In the genomic region with DNA sequence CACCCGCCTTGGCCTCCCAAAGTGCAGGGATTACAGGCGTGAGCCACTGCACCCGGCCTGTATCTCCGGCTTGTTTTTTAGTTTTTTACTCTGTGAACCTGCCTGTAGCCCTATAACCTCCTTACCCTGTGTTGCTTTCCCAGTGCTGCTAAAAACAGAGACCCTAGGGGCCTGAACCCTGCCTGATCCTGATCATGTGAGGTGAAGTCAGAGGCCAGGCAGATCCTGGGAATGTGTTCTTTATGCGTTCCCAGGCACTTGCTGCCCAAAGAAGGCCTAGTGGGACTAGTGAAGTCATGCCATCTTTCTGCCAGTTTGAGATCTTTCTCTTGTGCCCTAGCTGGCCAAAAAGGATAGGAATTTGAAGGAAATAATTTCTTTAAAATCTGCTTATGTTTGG, we compare ENCODE assay signal across 1 cellular context.
TF ChIP-seq lines count a peak whose summit lies in the region.

No MANE protein-coding gene starts in this region.

TF ChIP-seq in SK-N-SH treated with all-trans-retinoic acid at 6 μM for 48 hours, 23 proteins besides CTCF, POLR2A, EP300 and RAD21 (continued from another document):
- TF ChIP-seq, protein P1, sequence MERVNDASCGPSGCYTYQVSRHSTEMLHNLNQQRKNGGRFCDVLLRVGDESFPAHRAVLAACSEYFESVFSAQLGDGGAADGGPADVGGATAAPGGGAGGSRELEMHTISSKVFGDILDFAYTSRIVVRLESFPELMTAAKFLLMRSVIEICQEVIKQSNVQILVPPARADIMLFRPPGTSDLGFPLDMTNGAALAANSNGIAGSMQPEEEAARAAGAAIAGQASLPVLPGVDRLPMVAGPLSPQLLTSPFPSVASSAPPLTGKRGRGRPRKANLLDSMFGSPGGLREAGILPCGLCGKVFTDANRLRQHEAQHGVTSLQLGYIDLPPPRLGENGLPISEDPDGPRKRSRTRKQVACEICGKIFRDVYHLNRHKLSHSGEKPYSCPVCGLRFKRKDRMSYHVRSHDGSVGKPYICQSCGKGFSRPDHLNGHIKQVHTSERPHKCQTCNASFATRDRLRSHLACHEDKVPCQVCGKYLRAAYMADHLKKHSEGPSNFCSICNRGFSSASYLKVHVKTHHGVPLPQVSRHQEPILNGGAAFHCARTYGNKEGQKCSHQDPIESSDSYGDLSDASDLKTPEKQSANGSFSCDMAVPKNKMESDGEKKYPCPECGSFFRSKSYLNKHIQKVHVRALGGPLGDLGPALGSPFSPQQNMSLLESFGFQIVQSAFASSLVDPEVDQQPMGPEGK (CRISPR knock-in tag; IDR thresholded peaks at IDR 0.05; ENCODE audit: borderline replicate concordance): no peak
- no peak for TF ChIP-seq TOX (CRISPR knock-in tag; IDR thresholded peaks at IDR 0.05; ENCODE audit: borderline replicate concordance)
- TF ChIP-seq RARB (CRISPR knock-in tag; IDR thresholded peaks at IDR 0.05): no peak
- no peak for TF ChIP-seq GLIS3 (CRISPR knock-in tag; IDR thresholded peaks at IDR 0.05)
- no peak for TF ChIP-seq ZFP3 (CRISPR knock-in tag; IDR thresholded peaks at IDR 0.05)
- no peak for TF ChIP-seq ZNF8 (CRISPR knock-in tag; IDR thresholded peaks at IDR 0.05)
- no peak for TF ChIP-seq PPARA (CRISPR knock-in tag; IDR thresholded peaks at IDR 0.05; ENCODE audit: borderline replicate concordance)
- no peak for TF ChIP-seq ARNTL (CRISPR knock-in tag; IDR thresholded peaks at IDR 0.05; ENCODE audit: borderline replicate concordance, low read depth)
